In genomic region chr4:142406051-142406549, GRCh38 we compare ENCODE assay signal across 8 cellular contexts.
DNase-seq lines count a peak whose midpoint lies in the region; ATAC-seq, FAIRE-seq and TF ChIP-seq lines count a peak whose summit lies in the region.

No MANE protein-coding gene starts in this region.

- H3K4me3 ChIP-seq in GM12865 (ENCODE audit: low read depth, low read length) (peak overlapping the region; percentile 56), MM.1S (ENCODE audit: low read length) (peak overlapping the region; percentile 19; the same call in 1 of the 2 replicates)

- H3K27me3 Mint-ChIP-seq in progenitor cell of endocrine pancreas: no peaks in the 10 kb centered on the region

- no peaks in the 10 kb centered on the region for H3K9me3 ChIP-seq in MM.1S (replicated peaks; ENCODE audit: insufficient read depth, low read length)

- DNase-seq in GM12865 (ENCODE audit: low read depth): peak; percentile 19
- peak; percentile 45 for DNase-seq in MM.1S
- DNase-seq in progenitor cell of endocrine pancreas (ENCODE audit: low spot score, unreplicated experiment): no peak
- no peak for DNase-seq in NCI-H1092 treated with DMSO at 0.1 percent for 48 hours (lab: John Stamatoyannopoulos, UW)
- DNase-seq in D721Med (ENCODE audit: insufficient read length, low spot score): no peak
- DNase-seq in activated CD8-positive, alpha-beta memory T cell treated with anti-CD3 and anti-CD28 coated beads for 24 hours: no peak

- no peak for TF ChIP-seq CTCF in GM12865 (IDR thresholded peaks at IDR 0.05; ENCODE audit: insufficient read depth, low read depth, low read length, missing control alignments)
- no peak for TF ChIP-seq CTCF in MM.1S (IDR thresholded peaks at IDR 0.05; ENCODE audit: low read length)
- TF ChIP-seq CTCF in progenitor cell of endocrine pancreas (IDR thresholded peaks at IDR 0.05; ENCODE audit: unreplicated experiment): no peak
- no peak for TF ChIP-seq CTCF in D721Med (IDR thresholded peaks at IDR 0.05; ENCODE audit: insufficient read depth, missing control alignments)

- peaks cover 11% of the 10 kb centered on the region; the same call in 1 of the 2 replicates for H3K4me1 ChIP-seq in MM.1S (ENCODE audit: low read length)

- H3K4me3 Mint-ChIP-seq in progenitor cell of endocrine pancreas (ENCODE audit: low read depth): no peak overlapping the region

- FAIRE-seq in D721Med (lab: Jason Lieb, UNC): no peak

- H3K27ac ChIP-seq in MM.1S (ENCODE audit: low read length) (no peak overlapping the region), cingulate gyrus (ENCODE audit: low read depth, low read length) (peak overlapping the region; percentile 13)

- 0 out of 2 replicates have a peak, but pooled peaks cover 5% of the 10 kb centered on the region for H3K27me3 ChIP-seq in MM.1S (replicated peaks; ENCODE audit: insufficient read depth, low read length)

- H2AFZ ChIP-seq in MM.1S (ENCODE audit: low read length): no peak overlapping the region

- H3K27ac Mint-ChIP-seq in progenitor cell of endocrine pancreas: peak overlapping the region; percentile 88

- H3K79me2 ChIP-seq in MM.1S (ENCODE audit: low read length): no peaks in the 10 kb centered on the region

- no peaks in the 10 kb centered on the region for H3K36me3 Mint-ChIP-seq in progenitor cell of endocrine pancreas (ENCODE audit: insufficient read depth)

- H3K36me3 ChIP-seq in MM.1S (replicated peaks; ENCODE audit: insufficient read depth, low read length): no peaks in the 10 kb centered on the region

- H3K9ac ChIP-seq in MM.1S (ENCODE audit: low read length): no peak overlapping the region

- H3K4me1 Mint-ChIP-seq in progenitor cell of endocrine pancreas (ENCODE audit: low read depth): peaks cover 16% of the 10 kb centered on the region

- H4K20me1 ChIP-seq in MM.1S (ENCODE audit: insufficient read depth, low read length): no peaks in the 10 kb centered on the region

- H3F3A ChIP-seq in MM.1S (ENCODE audit: insufficient read depth, low read length): no peaks in the 10 kb centered on the region

- no peak for ATAC-seq in GM19324 (IDR thresholded peaks at IDR 0.05; ENCODE audit: low FRiP score, unreplicated experiment)

- peak overlapping the region; percentile 33; the same call in 1 of the 2 replicates for H3K4me2 ChIP-seq in MM.1S (ENCODE audit: low read depth, low read length)

- no peaks in the 10 kb centered on the region for H3K9me2 ChIP-seq in MM.1S (replicated peaks; ENCODE audit: insufficient read depth, low read length)

- no peaks in the 10 kb centered on the region for H3K9me3 Mint-ChIP-seq in progenitor cell of endocrine pancreas (ENCODE audit: low read depth)

Comparison
In these comparisons a context has a peak if more than half of its experiments do, and no peak if none do; other contexts are left out.
1. DNase-seq: peak in GM12865 (single experiment) and MM.1S (single experiment); none in progenitor cell of endocrine pancreas (single experiment), NCI-H1092 treated with DMSO at 0.1 percent for 48 hours (single experiment), D721Med (single experiment) and activated CD8-positive, alpha-beta memory T cell treated with anti-CD3 and anti-CD28 coated beads for 24 hours (single experiment).